In genomic region chr5:73967347-73967746, GRCh38 we compare ENCODE assay signal across 1 cellular context.
TF ChIP-seq lines count a peak whose summit lies in the region.

No MANE protein-coding gene starts in this region.

TF ChIP-seq in HEK293, 187 proteins besides CTCF, POLR2A, EP300 and RAD21 (continued from another document):
- TF ChIP-seq, protein P1, sequence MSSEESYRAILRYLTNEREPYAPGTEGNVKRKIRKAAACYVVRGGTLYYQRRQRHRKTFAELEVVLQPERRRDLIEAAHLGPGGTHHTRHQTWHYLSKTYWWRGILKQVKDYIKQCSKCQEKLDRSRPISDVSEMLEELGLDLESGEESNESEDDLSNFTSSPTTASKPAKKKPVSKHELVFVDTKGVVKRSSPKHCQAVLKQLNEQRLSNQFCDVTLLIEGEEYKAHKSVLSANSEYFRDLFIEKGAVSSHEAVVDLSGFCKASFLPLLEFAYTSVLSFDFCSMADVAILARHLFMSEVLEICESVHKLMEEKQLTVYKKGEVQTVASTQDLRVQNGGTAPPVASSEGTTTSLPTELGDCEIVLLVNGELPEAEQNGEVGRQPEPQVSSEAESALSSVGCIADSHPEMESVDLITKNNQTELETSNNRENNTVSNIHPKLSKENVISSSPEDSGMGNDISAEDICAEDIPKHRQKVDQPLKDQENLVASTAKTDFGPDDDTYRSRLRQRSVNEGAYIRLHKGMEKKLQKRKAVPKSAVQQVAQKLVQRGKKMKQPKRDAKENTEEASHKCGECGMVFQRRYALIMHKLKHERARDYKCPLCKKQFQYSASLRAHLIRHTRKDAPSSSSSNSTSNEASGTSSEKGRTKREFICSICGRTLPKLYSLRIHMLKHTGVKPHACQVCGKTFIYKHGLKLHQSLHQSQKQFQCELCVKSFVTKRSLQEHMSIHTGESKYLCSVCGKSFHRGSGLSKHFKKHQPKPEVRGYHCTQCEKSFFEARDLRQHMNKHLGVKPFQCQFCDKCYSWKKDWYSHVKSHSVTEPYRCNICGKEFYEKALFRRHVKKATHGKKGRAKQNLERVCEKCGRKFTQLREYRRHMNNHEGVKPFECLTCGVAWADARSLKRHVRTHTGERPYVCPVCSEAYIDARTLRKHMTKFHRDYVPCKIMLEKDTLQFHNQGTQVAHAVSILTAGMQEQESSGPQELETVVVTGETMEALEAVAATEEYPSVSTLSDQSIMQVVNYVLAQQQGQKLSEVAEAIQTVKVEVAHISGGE (tag by site-specific recombination; conservative IDR thresholded peaks at IDR 0.05; ENCODE audit: low read depth) = no peak
- TF ChIP-seq ZNF596 (tag by site-specific recombination; IDR thresholded peaks at IDR 0.05) = no peak
